18 cellular contexts compared by ENCODE assay signal in the genomic region with DNA sequence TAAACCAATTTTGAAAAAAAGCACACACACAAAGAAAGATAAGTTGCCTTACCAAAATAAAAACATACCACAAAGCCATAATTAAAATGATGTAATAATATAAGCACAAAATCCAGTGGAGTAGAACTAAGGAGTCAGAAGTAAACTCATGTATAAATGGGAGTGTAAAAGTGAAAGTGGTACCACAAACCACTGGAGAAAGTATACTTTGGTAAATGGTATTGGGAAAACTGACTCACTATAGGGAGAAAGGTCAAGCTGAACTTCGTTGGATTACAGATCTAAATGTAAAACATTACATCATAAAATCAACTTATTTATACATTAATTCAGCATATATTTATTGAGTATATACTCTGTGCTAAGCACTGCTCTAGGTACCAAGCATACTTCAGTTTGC. TPM values are rescaled to one million over a fixed set of nuclear protein-coding genes. Genes with fewer than 3 reads are reported as not detected.
DNase-seq lines count a peak whose midpoint lies in the region; ATAC-seq and TF ChIP-seq lines count a peak whose summit lies in the region.
"Had no signal": no experiment of that assay in that cellular context is flagged by ENCODE, and none has a peak within 500 bp of the region (broad histone marks: within the 10 kb centered on the region; RNA-seq: fewer than 3 reads in every experiment).

No MANE protein-coding gene starts in this region.

- H3K27ac ChIP-seq in HEK293 (ENCODE audit: extremely low read depth, low read depth, low read length) (no peak overlapping the region), osteoblast (ENCODE audit: low read depth, low read length) (no peak overlapping the region), testis (no peak overlapping the region)
- H3K27ac ChIP-seq: C4-2B, RWPE1 had no signal

- H4K20me1 ChIP-seq in osteoblast (ENCODE audit: insufficient read depth, low read length) = no peaks in the 10 kb centered on the region

- H3K79me2 ChIP-seq in osteoblast (ENCODE audit: insufficient read depth, low read length) = no peaks in the 10 kb centered on the region

- in situ Hi-C loops in astrocyte of the cerebellum (cut with HindIII; ENCODE audit: low sequenced_read_pairs) = no loop called here

- H3K4me3 ChIP-seq in HEK293 (ENCODE audit: low read depth, low read length) = no peak overlapping the region
- H3K4me3 ChIP-seq in astrocyte of the cerebellum (ENCODE audit: low read depth, low read length) = no peak overlapping the region
- no peak overlapping the region for H3K4me3 ChIP-seq in fibroblast of the aortic adventitia (ENCODE audit: low read depth, low read length)
- H3K4me3 ChIP-seq in osteoblast (ENCODE audit: insufficient read depth, low read length) = no peak overlapping the region
- no peak overlapping the region for H3K4me3 ChIP-seq in testis

- no peak for ATAC-seq in GM18909 (IDR thresholded peaks at IDR 0.05; ENCODE audit: poor library complexity, unreplicated experiment)

- H3K36me3 ChIP-seq in HEK293 (ENCODE audit: control insufficient read depth in 2 of 2, insufficient read depth in 1 of 2, low read length in 2 of 2) (no peaks in the 10 kb centered on the region), osteoblast (ENCODE audit: insufficient read depth, low read length) (no peaks in the 10 kb centered on the region), testis (ENCODE audit: low read depth, missing control alignments) (no peaks in the 10 kb centered on the region)

- intact Hi-C loops in testis (cut with DNase I; ENCODE audit: low total_unique reads) = no loop called here

- H3K9me3 ChIP-seq in HEK293 (ENCODE audit: control insufficient read depth, insufficient read depth, low read depth, low read length) (no peaks in the 10 kb centered on the region), osteoblast (ENCODE audit: low read depth, low read length) (no peaks in the 10 kb centered on the region), testis (no peaks in the 10 kb centered on the region)

- CTCF ChIA-PET in HEK293 (lab: Yijun Ruan, JAX) = no interaction called here

- DNase-seq in astrocyte of the cerebellum (ENCODE audit: low read depth) = peak; percentile 37
- peak; percentile 39 for DNase-seq in fibroblast of the aortic adventitia (ENCODE audit: low read depth)
- no peak for DNase-seq in osteoblast (ENCODE audit: insufficient read length, low spot score, missing footprints)
- DNase-seq in stimulated activated CD4-positive, alpha-beta T cell treated with anti-CD3 and anti-CD28 coated beads, Interleukin-2, amount 100 ng/mL, for 48 hours = no peak
- no peak for DNase-seq in testis
- DNase-seq: EL; H7; MV-4-11; NCI-H1436; NCI-H2029; NCI-H2171 treated with DMSO at 0.1 percent for 48 hours; NCI-H446 treated with DMSO at 0.1 percent for 48 hours; NK-92 treated with Interleukin-12 subunit alpha and Interleukin-12 subunit beta, amount 100 ng/mL, for 24 hours had no signal

- no peak for TF ChIP-seq POLR2A in testis (IDR thresholded peaks at IDR 0.05)

- H3K27me3 ChIP-seq in osteoblast (ENCODE audit: insufficient read depth, low read length) = no peaks in the 10 kb centered on the region
- no peaks in the 10 kb centered on the region for H3K27me3 ChIP-seq in testis

- peak overlapping the region; percentile 11 for H3K4me2 ChIP-seq in osteoblast (ENCODE audit: insufficient read depth, low read length)

- POLR2A ChIA-PET in HEK293 (lab: Yijun Ruan, JAX) = no interaction called here

- H3K4me1 ChIP-seq in HEK293 (ENCODE audit: control insufficient read depth, insufficient read depth, low read length) (no peaks in the 10 kb centered on the region), osteoblast (ENCODE audit: insufficient read depth, low read length) (peaks cover 5% of the 10 kb centered on the region), testis (no peaks in the 10 kb centered on the region)

- WGBS in testis, 2 donors = 68 to 71% methylated on average over 1 of the region's 1 CpG

- TF ChIP-seq CTCF in HEK293 (tag by site-specific recombination; IDR thresholded peaks at IDR 0.05) = no peak
- no peak for TF ChIP-seq CTCF in astrocyte of the cerebellum (IDR thresholded peaks at IDR 0.05; ENCODE audit: low read depth, low read length, missing control alignments)
- no peak for TF ChIP-seq CTCF in fibroblast of the aortic adventitia (IDR thresholded peaks at IDR 0.05; ENCODE audit: insufficient read depth, low read length)
- no peak for TF ChIP-seq CTCF in osteoblast (IDR thresholded peaks at IDR 0.05; ENCODE audit: extremely low read depth, low read depth, low read length)
- no peak for TF ChIP-seq CTCF in testis (IDR thresholded peaks at IDR 0.05)

- H2AFZ ChIP-seq in osteoblast (ENCODE audit: low read length) = peak overlapping the region; percentile 4

TF ChIP-seq in HEK293, 187 proteins besides CTCF, POLR2A, EP300 and RAD21:
- no peak for TF ChIP-seq ZNF341 (tag by site-specific recombination; IDR thresholded peaks at IDR 0.05; ENCODE audit: low read depth)
- TF ChIP-seq GLI4 (tag by site-specific recombination; IDR thresholded peaks at IDR 0.05) = no peak
- no peak for TF ChIP-seq ZNF660 (tag by site-specific recombination; IDR thresholded peaks at IDR 0.05)
- no peak for TF ChIP-seq SALL2 (tag by site-specific recombination; IDR thresholded peaks at IDR 0.05; ENCODE audit: borderline replicate concordance)
- TF ChIP-seq ZNF169 (tag by site-specific recombination; IDR thresholded peaks at IDR 0.05) = no peak
- TF ChIP-seq, protein P1, sequence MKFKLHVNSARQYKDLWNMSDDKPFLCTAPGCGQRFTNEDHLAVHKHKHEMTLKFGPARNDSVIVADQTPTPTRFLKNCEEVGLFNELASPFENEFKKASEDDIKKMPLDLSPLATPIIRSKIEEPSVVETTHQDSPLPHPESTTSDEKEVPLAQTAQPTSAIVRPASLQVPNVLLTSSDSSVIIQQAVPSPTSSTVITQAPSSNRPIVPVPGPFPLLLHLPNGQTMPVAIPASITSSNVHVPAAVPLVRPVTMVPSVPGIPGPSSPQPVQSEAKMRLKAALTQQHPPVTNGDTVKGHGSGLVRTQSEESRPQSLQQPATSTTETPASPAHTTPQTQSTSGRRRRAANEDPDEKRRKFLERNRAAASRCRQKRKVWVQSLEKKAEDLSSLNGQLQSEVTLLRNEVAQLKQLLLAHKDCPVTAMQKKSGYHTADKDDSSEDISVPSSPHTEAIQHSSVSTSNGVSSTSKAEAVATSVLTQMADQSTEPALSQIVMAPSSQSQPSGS (tag by site-specific recombination; IDR thresholded peaks at IDR 0.05; ENCODE audit: low read depth) = 0 out of 2 replicates have a peak, but pooled peaks have one; percentile 10
- TF ChIP-seq, protein P2, sequence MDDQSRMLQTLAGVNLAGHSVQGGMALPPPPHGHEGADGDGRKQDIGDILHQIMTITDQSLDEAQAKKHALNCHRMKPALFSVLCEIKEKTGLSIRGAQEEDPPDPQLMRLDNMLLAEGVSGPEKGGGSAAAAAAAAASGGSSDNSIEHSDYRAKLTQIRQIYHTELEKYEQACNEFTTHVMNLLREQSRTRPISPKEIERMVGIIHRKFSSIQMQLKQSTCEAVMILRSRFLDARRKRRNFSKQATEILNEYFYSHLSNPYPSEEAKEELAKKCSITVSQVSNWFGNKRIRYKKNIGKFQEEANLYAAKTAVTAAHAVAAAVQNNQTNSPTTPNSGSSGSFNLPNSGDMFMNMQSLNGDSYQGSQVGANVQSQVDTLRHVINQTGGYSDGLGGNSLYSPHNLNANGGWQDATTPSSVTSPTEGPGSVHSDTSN (CRISPR knock-in tag; IDR thresholded peaks at IDR 0.05) = no peak

RNA-seq across cellular contexts. Expression of a gene that starts 46.3 kb away (rescaled TPM):
- total RNA-seq in fibroblast of the aortic adventitia (ENCODE audit: low replicate concordance) (3.8 and 16.0 TPM in 2 replicates), osteoblast (0.59 and 0.72 TPM in 2 replicates), testis (1 to 10 TPM; 3.5 to 5.3 TPM)
- 3.5 TPM for polyA plus RNA-seq in testis (ENCODE audit: insufficient read depth, low read depth, low replicate concordance)
- total RNA-seq: OCI-LY7 had no signal

Comparison
In these comparisons a context has a peak if more than half of its experiments do, and no peak if none do; other contexts are left out.
1. DNase-seq: peak in astrocyte of the cerebellum (single experiment) and fibroblast of the aortic adventitia (single experiment); none in osteoblast (single experiment), stimulated activated CD4-positive, alpha-beta T cell treated with anti-CD3 and anti-CD28 coated beads, Interleukin-2, amount 100 ng/mL, for 48 hours (0 of 2) and testis (single experiment).